In the genomic region with DNA sequence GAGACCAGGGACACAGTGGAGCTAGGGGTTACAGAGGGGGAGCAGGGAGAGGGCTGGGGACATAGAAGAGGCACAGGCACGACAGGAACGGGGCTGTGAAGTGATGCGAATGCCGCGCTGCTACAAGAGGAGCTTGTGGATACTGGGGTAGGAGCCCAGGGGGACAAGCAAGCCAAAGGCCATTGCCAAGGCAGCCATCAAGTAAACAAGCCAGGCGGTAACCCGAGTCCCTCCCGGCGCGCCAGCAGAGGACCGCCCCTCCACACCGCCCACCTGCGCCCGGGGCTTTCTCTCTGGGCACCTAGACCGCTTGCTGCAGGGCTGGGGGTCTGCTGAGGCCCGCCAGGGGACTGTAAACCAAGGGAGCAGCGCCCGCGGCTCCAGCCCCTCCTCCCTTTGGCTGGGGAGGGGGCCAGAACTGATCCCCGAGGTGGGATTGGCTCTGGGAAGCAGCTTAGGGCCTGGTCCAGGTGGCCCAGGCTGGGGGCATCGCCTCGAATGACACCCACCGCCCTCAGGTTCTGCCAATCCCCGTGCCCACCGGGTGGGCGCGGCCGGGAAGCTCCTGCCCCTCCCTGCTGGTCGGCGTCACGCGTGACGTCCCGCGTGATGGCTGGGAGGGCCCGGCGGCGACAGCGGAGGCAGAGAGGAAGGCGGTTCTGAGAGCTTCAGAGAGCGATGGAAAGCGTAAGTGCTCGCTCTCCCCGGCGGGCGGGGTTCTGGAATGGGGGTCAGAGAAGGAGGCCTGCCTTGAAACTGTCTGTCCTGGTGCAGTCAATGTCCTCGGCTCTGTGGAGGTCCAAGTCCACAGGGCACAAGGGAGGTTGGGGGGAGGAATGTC, we compare ENCODE assay signal across 2 cellular contexts.
A peak's percentile ranks its signal among the peaks of the same experiment; 100 is the strongest.
TF ChIP-seq lines count a peak whose summit lies in the region.

No MANE protein-coding gene starts in this region.

TF ChIP-seq in A549, 52 proteins besides CTCF, POLR2A, EP300 and RAD21 (continued from another document):
- TF ChIP-seq, protein P1, sequence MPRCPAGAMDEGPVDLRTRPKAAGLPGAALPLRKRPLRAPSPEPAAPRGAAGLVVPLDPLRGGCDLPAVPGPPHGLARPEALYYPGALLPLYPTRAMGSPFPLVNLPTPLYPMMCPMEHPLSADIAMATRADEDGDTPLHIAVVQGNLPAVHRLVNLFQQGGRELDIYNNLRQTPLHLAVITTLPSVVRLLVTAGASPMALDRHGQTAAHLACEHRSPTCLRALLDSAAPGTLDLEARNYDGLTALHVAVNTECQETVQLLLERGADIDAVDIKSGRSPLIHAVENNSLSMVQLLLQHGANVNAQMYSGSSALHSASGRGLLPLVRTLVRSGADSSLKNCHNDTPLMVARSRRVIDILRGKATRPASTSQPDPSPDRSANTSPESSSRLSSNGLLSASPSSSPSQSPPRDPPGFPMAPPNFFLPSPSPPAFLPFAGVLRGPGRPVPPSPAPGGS (IDR thresholded peaks at IDR 0.05) = no peak
TF ChIP-seq in A549: peak in this region for 1.

TF ChIP-seq in liver, 16 proteins besides CTCF, POLR2A, EP300 and RAD21 (continued from another document):
- TF ChIP-seq ZBTB33 (IDR thresholded peaks at IDR 0.05) (no peak), FOXA2 (IDR thresholded peaks at IDR 0.05) (no peak), SP1 (IDR thresholded peaks at IDR 0.05) (peak; percentile 7)
